Comparison of ENCODE assay signal across 1 cellular context in the genomic region with DNA sequence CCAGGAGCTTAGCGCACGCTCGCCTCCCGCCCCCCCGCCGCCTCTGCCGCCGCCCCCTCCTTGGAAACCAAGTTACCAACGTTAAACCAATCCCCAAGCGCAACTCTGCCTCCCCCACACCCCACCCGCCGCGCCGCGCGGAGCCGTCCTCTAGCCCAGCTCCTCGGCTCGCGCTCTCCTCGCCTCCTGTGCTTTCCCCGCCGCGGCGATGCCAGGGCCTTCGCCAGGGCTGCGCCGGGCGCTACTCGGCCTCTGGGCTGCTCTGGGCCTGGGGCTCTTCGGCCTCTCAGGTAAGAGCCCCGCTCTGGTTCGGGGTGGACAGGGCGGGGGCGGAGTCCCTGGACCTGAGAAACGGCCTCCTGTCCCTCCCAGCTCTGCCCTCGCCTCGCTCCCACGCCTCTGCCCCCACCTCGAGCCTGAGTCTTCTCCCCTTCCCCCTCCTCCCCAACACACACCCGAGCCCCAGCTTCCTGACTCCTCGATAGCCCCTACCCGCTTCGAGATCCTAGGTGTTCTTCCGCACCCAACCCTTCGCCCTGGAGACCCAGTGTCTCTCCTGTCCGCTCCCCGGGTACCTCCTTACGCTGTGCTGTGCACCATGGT.
A peak's percentile ranks its signal among the peaks of the same experiment; 100 is the strongest.
TF ChIP-seq lines count a peak whose summit lies in the region.

A gene with protein sequence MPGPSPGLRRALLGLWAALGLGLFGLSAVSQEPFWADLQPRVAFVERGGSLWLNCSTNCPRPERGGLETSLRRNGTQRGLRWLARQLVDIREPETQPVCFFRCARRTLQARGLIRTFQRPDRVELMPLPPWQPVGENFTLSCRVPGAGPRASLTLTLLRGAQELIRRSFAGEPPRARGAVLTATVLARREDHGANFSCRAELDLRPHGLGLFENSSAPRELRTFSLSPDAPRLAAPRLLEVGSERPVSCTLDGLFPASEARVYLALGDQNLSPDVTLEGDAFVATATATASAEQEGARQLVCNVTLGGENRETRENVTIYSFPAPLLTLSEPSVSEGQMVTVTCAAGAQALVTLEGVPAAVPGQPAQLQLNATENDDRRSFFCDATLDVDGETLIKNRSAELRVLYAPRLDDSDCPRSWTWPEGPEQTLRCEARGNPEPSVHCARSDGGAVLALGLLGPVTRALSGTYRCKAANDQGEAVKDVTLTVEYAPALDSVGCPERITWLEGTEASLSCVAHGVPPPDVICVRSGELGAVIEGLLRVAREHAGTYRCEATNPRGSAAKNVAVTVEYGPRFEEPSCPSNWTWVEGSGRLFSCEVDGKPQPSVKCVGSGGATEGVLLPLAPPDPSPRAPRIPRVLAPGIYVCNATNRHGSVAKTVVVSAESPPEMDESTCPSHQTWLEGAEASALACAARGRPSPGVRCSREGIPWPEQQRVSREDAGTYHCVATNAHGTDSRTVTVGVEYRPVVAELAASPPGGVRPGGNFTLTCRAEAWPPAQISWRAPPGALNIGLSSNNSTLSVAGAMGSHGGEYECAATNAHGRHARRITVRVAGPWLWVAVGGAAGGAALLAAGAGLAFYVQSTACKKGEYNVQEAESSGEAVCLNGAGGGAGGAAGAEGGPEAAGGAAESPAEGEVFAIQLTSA (plus strand): TSS at position 117 of the 603 bp plus-strand sequence. CDS start 92 bp downstream, at position 209.

TF ChIP-seq in K562, 482 proteins besides CTCF, POLR2A, EP300 and RAD21 (continued from another document and continues in another):
- TF ChIP-seq, protein P1, sequence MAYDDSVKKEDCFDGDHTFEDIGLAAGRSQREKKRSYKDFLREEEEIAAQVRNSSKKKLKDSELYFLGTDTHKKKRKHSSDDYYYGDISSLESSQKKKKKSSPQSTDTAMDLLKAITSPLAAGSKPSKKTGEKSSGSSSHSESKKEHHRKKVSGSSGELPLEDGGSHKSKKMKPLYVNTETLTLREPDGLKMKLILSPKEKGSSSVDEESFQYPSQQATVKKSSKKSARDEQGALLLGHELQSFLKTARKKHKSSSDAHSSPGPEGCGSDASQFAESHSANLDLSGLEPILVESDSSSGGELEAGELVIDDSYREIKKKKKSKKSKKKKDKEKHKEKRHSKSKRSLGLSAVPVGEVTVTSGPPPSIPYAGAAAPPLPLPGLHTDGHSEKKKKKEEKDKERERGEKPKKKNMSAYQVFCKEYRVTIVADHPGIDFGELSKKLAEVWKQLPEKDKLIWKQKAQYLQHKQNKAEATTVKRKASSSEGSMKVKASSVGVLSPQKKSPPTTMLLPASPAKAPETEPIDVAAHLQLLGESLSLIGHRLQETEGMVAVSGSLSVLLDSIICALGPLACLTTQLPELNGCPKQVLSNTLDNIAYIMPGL (CRISPR knock-in tag; IDR thresholded peaks at IDR 0.05): no peak
- TF ChIP-seq CCAR2 (IDR thresholded peaks at IDR 0.05; ENCODE audit: low read depth, low read length): no peak
- no peak for TF ChIP-seq ZNF77 (CRISPR knock-in tag; IDR thresholded peaks at IDR 0.05)
- peak; percentile 94 for TF ChIP-seq EGR1 (conservative IDR thresholded peaks at IDR 0.05)
- TF ChIP-seq, protein P2, sequence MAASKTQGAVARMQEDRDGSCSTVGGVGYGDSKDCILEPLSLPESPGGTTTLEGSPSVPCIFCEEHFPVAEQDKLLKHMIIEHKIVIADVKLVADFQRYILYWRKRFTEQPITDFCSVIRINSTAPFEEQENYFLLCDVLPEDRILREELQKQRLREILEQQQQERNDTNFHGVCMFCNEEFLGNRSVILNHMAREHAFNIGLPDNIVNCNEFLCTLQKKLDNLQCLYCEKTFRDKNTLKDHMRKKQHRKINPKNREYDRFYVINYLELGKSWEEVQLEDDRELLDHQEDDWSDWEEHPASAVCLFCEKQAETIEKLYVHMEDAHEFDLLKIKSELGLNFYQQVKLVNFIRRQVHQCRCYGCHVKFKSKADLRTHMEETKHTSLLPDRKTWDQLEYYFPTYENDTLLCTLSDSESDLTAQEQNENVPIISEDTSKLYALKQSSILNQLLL (CRISPR knock-in tag; IDR thresholded peaks at IDR 0.05; ENCODE audit: borderline replicate concordance): no peak
- TF ChIP-seq PCBP2 (IDR thresholded peaks at IDR 0.05; ENCODE audit: low read depth, low read length, poor library complexity, severe bottlenecking): no peak
- peak; percentile 29 for TF ChIP-seq ZFP36 (IDR thresholded peaks at IDR 0.05; ENCODE audit: low read depth, low read length, partially characterized antibody)
- no peak for TF ChIP-seq SPI1 (IDR thresholded peaks at IDR 0.05; ENCODE audit: borderline replicate concordance, low read depth, low read length)
- peak; percentile 93 for TF ChIP-seq ZNF263 (CRISPR knock-in tag; IDR thresholded peaks at IDR 0.05; ENCODE audit: borderline replicate concordance)
- TF ChIP-seq NFRKB (IDR thresholded peaks at IDR 0.05; ENCODE audit: low read depth): peak; percentile 41; the same call in 1 of the 2 replicates
- TF ChIP-seq, protein P3, sequence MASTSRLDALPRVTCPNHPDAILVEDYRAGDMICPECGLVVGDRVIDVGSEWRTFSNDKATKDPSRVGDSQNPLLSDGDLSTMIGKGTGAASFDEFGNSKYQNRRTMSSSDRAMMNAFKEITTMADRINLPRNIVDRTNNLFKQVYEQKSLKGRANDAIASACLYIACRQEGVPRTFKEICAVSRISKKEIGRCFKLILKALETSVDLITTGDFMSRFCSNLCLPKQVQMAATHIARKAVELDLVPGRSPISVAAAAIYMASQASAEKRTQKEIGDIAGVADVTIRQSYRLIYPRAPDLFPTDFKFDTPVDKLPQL (IDR thresholded peaks at IDR 0.05; ENCODE audit: extremely low read depth, insufficient read length): no peak
- TF ChIP-seq, protein P4, sequence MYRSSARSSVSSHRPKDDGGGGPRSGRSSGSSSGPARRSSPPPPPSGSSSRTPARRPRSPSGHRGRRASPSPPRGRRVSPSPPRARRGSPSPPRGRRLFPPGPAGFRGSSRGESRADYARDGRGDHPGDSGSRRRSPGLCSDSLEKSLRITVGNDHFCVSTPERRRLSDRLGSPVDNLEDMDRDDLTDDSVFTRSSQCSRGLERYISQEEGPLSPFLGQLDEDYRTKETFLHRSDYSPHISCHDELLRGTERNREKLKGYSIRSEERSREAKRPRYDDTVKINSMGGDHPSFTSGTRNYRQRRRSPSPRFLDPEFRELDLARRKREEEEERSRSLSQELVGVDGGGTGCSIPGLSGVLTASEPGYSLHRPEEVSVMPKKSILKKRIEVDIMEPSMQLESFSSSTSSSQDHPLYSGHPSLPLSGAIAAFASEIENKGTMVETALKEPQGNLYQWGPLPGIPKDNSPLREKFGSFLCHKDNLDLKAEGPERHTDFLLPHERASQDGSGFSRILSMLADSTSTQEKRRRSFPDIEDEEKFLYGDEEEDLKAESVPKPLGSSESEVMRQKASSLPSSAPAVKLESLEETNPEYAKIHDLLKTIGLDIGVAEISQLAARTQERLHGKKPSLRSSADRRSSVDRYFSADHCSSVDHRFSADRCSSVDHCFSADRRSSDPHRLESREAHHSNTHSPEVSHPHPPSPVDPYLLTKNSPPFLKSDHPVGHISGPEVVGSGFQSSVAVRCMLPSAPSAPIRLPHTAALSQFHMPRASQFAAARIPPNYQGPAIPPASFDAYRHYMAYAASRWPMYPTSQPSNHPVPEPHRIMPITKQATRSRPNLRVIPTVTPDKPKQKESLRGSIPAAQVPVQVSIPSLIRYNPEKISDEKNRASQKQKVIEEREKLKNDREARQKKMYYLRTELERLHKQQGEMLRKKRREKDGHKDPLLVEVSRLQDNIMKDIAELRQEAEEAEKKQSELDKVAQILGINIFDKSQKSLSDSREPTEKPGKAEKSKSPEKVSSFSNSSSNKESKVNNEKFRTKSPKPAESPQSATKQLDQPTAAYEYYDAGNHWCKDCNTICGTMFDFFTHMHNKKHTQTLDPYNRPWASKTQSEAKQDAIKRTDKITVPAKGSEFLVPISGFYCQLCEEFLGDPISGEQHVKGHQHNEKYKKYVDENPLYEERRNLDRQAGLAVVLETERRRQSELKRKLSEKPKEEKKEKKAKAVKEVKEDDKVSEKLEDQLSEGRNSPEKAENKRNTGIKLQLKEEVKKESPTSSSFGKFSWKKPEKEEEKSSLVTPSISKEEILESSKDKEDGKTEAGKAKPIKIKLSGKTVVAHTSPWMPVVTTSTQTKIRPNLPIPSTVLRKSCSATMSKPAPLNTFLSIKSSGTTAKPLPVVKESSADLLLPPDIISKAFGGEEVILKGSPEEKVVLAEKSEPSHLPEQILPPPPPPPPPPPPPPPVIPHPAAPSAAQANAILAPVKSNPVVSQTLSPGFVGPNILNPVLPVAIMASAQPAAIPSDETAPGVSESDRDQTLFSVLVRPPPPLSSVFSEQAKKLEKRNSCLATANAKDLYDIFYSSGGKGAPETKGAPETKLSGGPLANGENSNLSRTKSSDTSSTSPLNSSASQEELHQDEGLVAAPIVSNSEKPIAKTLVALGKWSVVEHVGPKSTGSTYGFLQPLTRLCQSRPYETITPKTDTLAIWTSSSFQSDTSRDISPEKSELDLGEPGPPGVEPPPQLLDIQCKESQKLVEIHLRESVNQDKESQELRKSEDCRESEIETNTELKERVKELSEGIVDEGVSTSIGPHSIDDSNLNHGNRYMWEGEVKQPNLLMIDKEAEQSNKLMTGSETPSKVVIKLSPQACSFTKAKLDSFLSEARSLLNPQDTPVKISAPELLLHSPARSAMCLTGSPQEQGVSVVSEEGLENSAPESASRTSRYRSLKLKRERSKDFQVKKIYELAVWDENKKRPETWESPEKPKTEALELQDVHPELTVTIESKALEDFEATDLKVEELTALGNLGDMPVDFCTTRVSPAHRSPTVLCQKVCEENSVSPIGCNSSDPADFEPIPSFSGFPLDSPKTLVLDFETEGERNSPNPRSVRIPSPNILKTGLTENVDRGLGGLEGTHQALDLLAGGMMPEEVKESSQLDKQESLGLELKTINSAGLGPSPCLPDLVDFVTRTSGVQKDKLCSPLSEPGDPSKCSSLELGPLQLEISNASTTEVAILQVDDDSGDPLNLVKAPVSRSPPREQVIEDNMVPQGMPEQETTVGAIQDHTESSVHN (IDR thresholded peaks at IDR 0.05; ENCODE audit: borderline replicate concordance in 1 of 2, low read depth in 1 of 2): no peak
- TF ChIP-seq SMARCB1 (IDR thresholded peaks at IDR 0.05; ENCODE audit: insufficient read length, low read depth): no peak
- TF ChIP-seq, protein P5, sequence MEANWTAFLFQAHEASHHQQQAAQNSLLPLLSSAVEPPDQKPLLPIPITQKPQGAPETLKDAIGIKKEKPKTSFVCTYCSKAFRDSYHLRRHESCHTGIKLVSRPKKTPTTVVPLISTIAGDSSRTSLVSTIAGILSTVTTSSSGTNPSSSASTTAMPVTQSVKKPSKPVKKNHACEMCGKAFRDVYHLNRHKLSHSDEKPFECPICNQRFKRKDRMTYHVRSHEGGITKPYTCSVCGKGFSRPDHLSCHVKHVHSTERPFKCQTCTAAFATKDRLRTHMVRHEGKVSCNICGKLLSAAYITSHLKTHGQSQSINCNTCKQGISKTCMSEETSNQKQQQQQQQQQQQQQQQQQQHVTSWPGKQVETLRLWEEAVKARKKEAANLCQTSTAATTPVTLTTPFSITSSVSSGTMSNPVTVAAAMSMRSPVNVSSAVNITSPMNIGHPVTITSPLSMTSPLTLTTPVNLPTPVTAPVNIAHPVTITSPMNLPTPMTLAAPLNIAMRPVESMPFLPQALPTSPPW (CRISPR knock-in tag; IDR thresholded peaks at IDR 0.05): peak; percentile 93
- no peak for TF ChIP-seq ELF1 (tag; IDR thresholded peaks at IDR 0.05)
- peak; percentile 38; the same call in 1 of the 2 replicates for TF ChIP-seq ZBTB7A (IDR thresholded peaks at IDR 0.05; ENCODE audit: borderline replicate concordance, control insufficient read depth, low read depth, low read length)
- peak; percentile 47; the same call in 1 of the 2 replicates for TF ChIP-seq CTBP1 (IDR thresholded peaks at IDR 0.05; ENCODE audit: borderline replicate concordance)
- TF ChIP-seq ZNF23 (CRISPR knock-in tag; IDR thresholded peaks at IDR 0.05): no peak
- TF ChIP-seq ZNF354B (CRISPR knock-in tag; IDR thresholded peaks at IDR 0.05): no peak
- TF ChIP-seq TRIM24 (IDR thresholded peaks at IDR 0.05): 0 out of 4 replicates have a peak, but pooled peaks of 1 of the 2 experiments have one; percentile 28
- no peak for TF ChIP-seq XRCC4 (IDR thresholded peaks at IDR 0.05; ENCODE audit: extremely low read depth, insufficient read depth, insufficient read length)
- TF ChIP-seq BCOR (IDR thresholded peaks at IDR 0.05): no peak
- TF ChIP-seq SLC30A9 (CRISPR knock-in tag; IDR thresholded peaks at IDR 0.05): no peak
- TF ChIP-seq TARDBP (IDR thresholded peaks at IDR 0.05): 0 out of 2 replicates have a peak, but pooled peaks have one; percentile 41
- no peak for TF ChIP-seq U2AF1 (optimal IDR thresholded peaks at IDR 0.05; ENCODE audit: low read depth, low read length)
- TF ChIP-seq HDAC2 (IDR thresholded peaks at IDR 0.05): 0 out of 2 replicates have a peak, but pooled peaks have one; percentile 10
- TF ChIP-seq BRCA1 (IDR thresholded peaks at IDR 0.05): no peak
- no peak for TF ChIP-seq BRCA1 (CRISPR knock-in tag; IDR thresholded peaks at IDR 0.05)
- TF ChIP-seq, protein P6, sequence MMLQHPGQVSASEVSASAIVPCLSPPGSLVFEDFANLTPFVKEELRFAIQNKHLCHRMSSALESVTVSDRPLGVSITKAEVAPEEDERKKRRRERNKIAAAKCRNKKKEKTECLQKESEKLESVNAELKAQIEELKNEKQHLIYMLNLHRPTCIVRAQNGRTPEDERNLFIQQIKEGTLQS (IDR thresholded peaks at IDR 0.05): no peak
- TF ChIP-seq, protein P6 (CRISPR knock-in tag; conservative IDR thresholded peaks at IDR 0.05): no peak
- no peak for TF ChIP-seq MXI1 (IDR thresholded peaks at IDR 0.05; ENCODE audit: low read depth, low read length)
- TF ChIP-seq, protein P7, sequence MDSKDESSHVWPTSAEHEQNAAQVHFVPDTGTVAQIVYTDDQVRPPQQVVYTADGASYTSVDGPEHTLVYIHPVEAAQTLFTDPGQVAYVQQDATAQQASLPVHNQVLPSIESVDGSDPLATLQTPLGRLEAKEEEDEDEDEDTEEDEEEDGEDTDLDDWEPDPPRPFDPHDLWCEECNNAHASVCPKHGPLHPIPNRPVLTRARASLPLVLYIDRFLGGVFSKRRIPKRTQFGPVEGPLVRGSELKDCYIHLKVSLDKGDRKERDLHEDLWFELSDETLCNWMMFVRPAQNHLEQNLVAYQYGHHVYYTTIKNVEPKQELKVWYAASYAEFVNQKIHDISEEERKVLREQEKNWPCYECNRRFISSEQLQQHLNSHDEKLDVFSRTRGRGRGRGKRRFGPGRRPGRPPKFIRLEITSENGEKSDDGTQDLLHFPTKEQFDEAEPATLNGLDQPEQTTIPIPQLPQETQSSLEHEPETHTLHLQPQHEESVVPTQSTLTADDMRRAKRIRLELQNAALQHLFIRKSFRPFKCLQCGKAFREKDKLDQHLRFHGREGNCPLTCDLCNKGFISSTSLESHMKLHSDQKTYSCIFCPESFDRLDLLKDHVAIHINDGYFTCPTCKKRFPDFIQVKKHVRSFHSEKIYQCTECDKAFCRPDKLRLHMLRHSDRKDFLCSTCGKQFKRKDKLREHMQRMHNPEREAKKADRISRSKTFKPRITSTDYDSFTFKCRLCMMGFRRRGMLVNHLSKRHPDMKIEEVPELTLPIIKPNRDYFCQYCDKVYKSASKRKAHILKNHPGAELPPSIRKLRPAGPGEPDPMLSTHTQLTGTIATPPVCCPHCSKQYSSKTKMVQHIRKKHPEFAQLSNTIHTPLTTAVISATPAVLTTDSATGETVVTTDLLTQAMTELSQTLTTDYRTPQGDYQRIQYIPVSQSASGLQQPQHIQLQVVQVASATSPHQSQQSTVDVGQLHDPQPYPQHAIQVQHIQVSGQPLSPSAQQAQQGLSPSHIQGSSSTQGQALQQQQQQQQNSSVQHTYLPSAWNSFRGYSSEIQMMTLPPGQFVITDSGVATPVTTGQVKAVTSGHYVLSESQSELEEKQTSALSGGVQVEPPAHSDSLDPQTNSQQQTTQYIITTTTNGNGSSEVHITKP (IDR thresholded peaks at IDR 0.05; ENCODE audit: partially characterized antibody): no peak
- TF ChIP-seq FOSL1 (tag; conservative IDR thresholded peaks at IDR 0.05): no peak
